In the genomic region with DNA sequence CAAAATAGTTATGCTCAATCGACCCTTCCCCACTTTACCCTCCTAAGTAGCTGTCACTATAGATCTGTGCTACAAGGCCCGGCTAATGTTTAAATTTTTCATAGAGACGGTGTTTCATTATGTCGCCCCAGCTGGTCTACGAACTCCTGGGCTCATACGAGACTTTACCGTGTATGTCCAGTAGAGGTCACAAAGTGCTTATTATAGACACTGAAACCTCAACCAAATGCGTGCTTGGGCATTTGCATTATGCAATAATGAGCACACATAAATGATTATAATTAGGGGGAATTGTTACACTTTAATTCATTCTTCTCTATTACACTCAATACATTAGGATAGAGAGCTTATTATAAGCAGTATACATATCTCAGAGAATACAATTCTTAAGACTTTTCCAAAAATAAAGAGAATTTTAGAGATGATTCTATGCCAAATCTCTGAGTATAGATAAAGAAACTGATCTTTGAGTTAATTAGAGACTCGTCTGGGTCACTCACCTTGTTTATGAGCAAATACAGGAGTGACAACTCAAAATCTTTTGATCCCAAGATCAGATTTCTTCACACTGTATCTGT, we compare ENCODE assay signal across 9 cellular contexts. TPM values are rescaled to one million over a fixed set of nuclear protein-coding genes. Genes with fewer than 3 reads are reported as not detected.
A peak's percentile ranks its signal among the peaks of the same experiment; 100 is the strongest.
DNase-seq lines count a peak whose midpoint lies in the region; ATAC-seq and TF ChIP-seq lines count a peak whose summit lies in the region.
"Had no signal": no experiment of that assay in that cellular context is flagged by ENCODE, and none has a peak within 500 bp of the region (broad histone marks: within the 10 kb centered on the region; RNA-seq: fewer than 3 reads in every experiment).

No MANE protein-coding gene starts in this region.

- H3K4me3 ChIP-seq in hepatocyte = no peak overlapping the region
- H3K4me3 ChIP-seq: BLaER1 treated with 17β-estradiol and CSF1 and Interleukin-3, amounts not matched to agents 10 nM and 100 nM had no signal

- no peaks in the 10 kb centered on the region for H3K79me2 ChIP-seq in hepatocyte

- peak overlapping the region; percentile 11 for H2AFZ ChIP-seq in hepatocyte

- peak; percentile 81 for ATAC-seq in GM19452 (IDR thresholded peaks at IDR 0.05; ENCODE audit: unreplicated experiment)
- ATAC-seq in HG03432 (IDR thresholded peaks at IDR 0.05; ENCODE audit: unreplicated experiment) = peak; percentile 88
- peak; percentile 75 for ATAC-seq in stimulated activated effector memory CD8-positive, alpha-beta T cell treated with anti-CD3 and anti-CD28 coated beads, Interleukin-12 subunit alpha, Interleukin-12 subunit beta, amount 100 ng/mL, for 72 hours

- no peaks in the 10 kb centered on the region for H3K9me3 ChIP-seq in hepatocyte (ENCODE audit: low read depth)
- H3K9me3 ChIP-seq: BLaER1 treated with 17β-estradiol and CSF1 and Interleukin-3, amounts not matched to agents 10 nM and 100 nM had no signal

- no peak overlapping the region for H3K4me3 Mint-ChIP-seq in stimulated activated effector memory CD8-positive, alpha-beta T cell treated with anti-CD3 and anti-CD28 coated beads, Interleukin-12 subunit alpha, Interleukin-12 subunit beta, amount 100 ng/mL, for 72 hours

- H3K27ac Mint-ChIP-seq in stimulated activated effector memory CD8-positive, alpha-beta T cell treated with anti-CD3 and anti-CD28 coated beads, Interleukin-12 subunit alpha, Interleukin-12 subunit beta, amount 100 ng/mL, for 72 hours = no peak overlapping the region

- no peaks in the 10 kb centered on the region for H3K36me3 ChIP-seq in hepatocyte (replicated peaks; ENCODE audit: insufficient read depth, low read depth)
- H3K36me3 ChIP-seq: BLaER1 treated with 17β-estradiol and CSF1 and Interleukin-3, amounts not matched to agents 10 nM and 100 nM had no signal

- peak; percentile 71 for TF ChIP-seq CTCF in hepatocyte (IDR thresholded peaks at IDR 0.05; ENCODE audit: poor library complexity)

- H3K4me2 ChIP-seq in hepatocyte = no peak overlapping the region

- no peaks in the 10 kb centered on the region for H3K36me3 Mint-ChIP-seq in stimulated activated effector memory CD8-positive, alpha-beta T cell treated with anti-CD3 and anti-CD28 coated beads, Interleukin-12 subunit alpha, Interleukin-12 subunit beta, amount 100 ng/mL, for 72 hours

- no peaks in the 10 kb centered on the region for H3K9me3 Mint-ChIP-seq in stimulated activated effector memory CD8-positive, alpha-beta T cell treated with anti-CD3 and anti-CD28 coated beads, Interleukin-12 subunit alpha, Interleukin-12 subunit beta, amount 100 ng/mL, for 72 hours

- DNase-seq in NCI-H1694 (lab: John Stamatoyannopoulos, UW) (peak; percentile 7), NCI-H1694 treated with DMSO at 0.1 percent for 48 hours (lab: John Stamatoyannopoulos, UW) (no peak), NCI-H748 treated with DMSO at 0.1 percent for 48 hours (lab: John Stamatoyannopoulos, UW) (peak; percentile 17), amniotic epithelial cell (ENCODE audit: low read depth) (peak; percentile 56), hepatocyte (ENCODE audit: low spot score) (peak; percentile 73)
- DNase-seq in stimulated activated effector memory CD8-positive, alpha-beta T cell treated with anti-CD3 and anti-CD28 coated beads, Interleukin-12 subunit alpha, Interleukin-12 subunit beta, amount 100 ng/mL, for 72 hours (ENCODE audit: low spot score in 2 of 2) = no peak

- no peaks in the 10 kb centered on the region for H3K4me1 ChIP-seq in hepatocyte (ENCODE audit: insufficient read depth)

- H3K27me3 ChIP-seq in hepatocyte = no peaks in the 10 kb centered on the region
- H3K27me3 ChIP-seq: BLaER1 treated with 17β-estradiol and CSF1 and Interleukin-3, amounts not matched to agents 10 nM and 100 nM had no signal

- peaks cover 5% of the 10 kb centered on the region for H3K4me1 Mint-ChIP-seq in stimulated activated effector memory CD8-positive, alpha-beta T cell treated with anti-CD3 and anti-CD28 coated beads, Interleukin-12 subunit alpha, Interleukin-12 subunit beta, amount 100 ng/mL, for 72 hours

- H3K9me2 ChIP-seq in hepatocyte (replicated peaks; ENCODE audit: insufficient read depth) = no peaks in the 10 kb centered on the region

- WGBS in hepatocyte (ENCODE audit: low lambda C conversion rate, missing lambda C conversion rate) = 29% methylated on average over 9 of the region's 9 CpGs

- no peaks in the 10 kb centered on the region for H4K20me1 ChIP-seq in hepatocyte (ENCODE audit: insufficient read depth, poor library complexity, severe bottlenecking)
- H4K20me1 ChIP-seq: BLaER1 treated with 17β-estradiol and CSF1 and Interleukin-3, amounts not matched to agents 10 nM and 100 nM had no signal

- no peak overlapping the region for H3K27ac ChIP-seq in hepatocyte
- H3K27ac ChIP-seq: BLaER1 treated with 17β-estradiol and CSF1 and Interleukin-3, amounts not matched to agents 10 nM and 100 nM had no signal

RNA-seq across cellular contexts. Expression of a gene that starts 12.5 kb away (rescaled TPM):
- 37.3 and 51.3 TPM in 2 replicates for total RNA-seq in hepatocyte
- 59.3 and 62.0 TPM in 2 replicates for polyA plus RNA-seq in hepatocyte

RNA-seq across cellular contexts. Expression of a gene that starts 22.2 kb away (rescaled TPM):
- 60.8 and 83.0 TPM in 2 replicates for total RNA-seq in hepatocyte
- polyA plus RNA-seq in hepatocyte = 45.2 and 46.7 TPM in 2 replicates

RNA-seq across cellular contexts. Expression of a gene that starts 43.2 kb away (rescaled TPM):
- total RNA-seq in hepatocyte = 35.6 and 54.1 TPM in 2 replicates
- 27.8 and 28.2 TPM in 2 replicates for polyA plus RNA-seq in hepatocyte

RNA-seq across cellular contexts. Expression of a gene that starts 55.5 kb away (rescaled TPM):
- total RNA-seq in hepatocyte = not detected in 2 replicates
- 0.24 TPM in 1 of 2 replicates, not detected in the other for polyA plus RNA-seq in hepatocyte

Comparison
In these comparisons a context has a peak if more than half of its experiments do, and no peak if none do; other contexts are left out.
1. DNase-seq: peak in NCI-H1694 (single experiment), NCI-H748 treated with DMSO at 0.1 percent for 48 hours (single experiment), amniotic epithelial cell (single experiment) and hepatocyte (single experiment); none in NCI-H1694 treated with DMSO at 0.1 percent for 48 hours (single experiment) and stimulated activated effector memory CD8-positive, alpha-beta T cell treated with anti-CD3 and anti-CD28 coated beads, Interleukin-12 subunit alpha, Interleukin-12 subunit beta, amount 100 ng/mL, for 72 hours (0 of 2).
2. Peak in every context shown above with its lines, with median percentiles within 50 percentile points of each other: ATAC-seq.